In the genomic region with DNA sequence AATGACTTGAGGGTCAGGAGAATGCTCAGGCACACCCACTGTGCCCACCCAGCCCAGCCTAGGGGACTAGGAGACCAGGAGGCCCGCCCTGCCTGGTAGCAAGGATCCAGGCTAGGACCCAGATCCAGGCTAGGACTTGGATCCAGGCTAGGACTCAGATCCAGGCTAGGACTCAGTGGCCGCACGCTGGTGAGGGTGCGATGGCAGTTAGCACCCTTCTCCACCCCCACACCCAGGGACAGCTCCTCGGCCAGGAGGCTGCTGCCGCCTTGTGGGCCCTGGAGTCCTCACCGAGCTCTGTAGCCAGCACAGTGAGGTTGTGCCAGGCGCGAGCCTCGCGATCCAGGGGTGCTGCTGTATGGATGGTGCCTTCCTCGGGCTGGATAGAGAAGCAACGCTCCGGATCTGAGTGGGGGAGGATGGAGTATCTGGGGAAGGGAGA, we compare ENCODE assay signal across 1 cellular context.
TF ChIP-seq lines count a peak whose summit lies in the region.

No MANE protein-coding gene starts in this region.

TF ChIP-seq in HepG2, 621 proteins besides CTCF, POLR2A, EP300 and RAD21 (continued from another document and continues in another):
- TF ChIP-seq, protein P1, sequence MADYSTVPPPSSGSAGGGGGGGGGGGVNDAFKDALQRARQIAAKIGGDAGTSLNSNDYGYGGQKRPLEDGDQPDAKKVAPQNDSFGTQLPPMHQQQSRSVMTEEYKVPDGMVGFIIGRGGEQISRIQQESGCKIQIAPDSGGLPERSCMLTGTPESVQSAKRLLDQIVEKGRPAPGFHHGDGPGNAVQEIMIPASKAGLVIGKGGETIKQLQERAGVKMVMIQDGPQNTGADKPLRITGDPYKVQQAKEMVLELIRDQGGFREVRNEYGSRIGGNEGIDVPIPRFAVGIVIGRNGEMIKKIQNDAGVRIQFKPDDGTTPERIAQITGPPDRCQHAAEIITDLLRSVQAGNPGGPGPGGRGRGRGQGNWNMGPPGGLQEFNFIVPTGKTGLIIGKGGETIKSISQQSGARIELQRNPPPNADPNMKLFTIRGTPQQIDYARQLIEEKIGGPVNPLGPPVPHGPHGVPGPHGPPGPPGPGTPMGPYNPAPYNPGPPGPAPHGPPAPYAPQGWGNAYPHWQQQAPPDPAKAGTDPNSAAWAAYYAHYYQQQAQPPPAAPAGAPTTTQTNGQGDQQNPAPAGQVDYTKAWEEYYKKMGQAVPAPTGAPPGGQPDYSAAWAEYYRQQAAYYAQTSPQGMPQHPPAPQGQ (CRISPR knock-in tag; IDR thresholded peaks at IDR 0.05; ENCODE audit: borderline replicate concordance): no peak
- TF ChIP-seq, protein P2, sequence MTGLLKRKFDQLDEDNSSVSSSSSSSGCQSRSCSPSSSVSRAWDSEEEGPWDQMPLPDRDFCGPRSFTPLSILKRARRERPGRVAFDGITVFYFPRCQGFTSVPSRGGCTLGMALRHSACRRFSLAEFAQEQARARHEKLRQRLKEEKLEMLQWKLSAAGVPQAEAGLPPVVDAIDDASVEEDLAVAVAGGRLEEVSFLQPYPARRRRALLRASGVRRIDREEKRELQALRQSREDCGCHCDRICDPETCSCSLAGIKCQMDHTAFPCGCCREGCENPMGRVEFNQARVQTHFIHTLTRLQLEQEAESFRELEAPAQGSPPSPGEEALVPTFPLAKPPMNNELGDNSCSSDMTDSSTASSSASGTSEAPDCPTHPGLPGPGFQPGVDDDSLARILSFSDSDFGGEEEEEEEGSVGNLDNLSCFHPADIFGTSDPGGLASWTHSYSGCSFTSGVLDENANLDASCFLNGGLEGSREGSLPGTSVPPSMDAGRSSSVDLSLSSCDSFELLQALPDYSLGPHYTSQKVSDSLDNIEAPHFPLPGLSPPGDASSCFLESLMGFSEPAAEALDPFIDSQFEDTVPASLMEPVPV (CRISPR knock-in tag; IDR thresholded peaks at IDR 0.05): no peak
- TF ChIP-seq, protein P3, sequence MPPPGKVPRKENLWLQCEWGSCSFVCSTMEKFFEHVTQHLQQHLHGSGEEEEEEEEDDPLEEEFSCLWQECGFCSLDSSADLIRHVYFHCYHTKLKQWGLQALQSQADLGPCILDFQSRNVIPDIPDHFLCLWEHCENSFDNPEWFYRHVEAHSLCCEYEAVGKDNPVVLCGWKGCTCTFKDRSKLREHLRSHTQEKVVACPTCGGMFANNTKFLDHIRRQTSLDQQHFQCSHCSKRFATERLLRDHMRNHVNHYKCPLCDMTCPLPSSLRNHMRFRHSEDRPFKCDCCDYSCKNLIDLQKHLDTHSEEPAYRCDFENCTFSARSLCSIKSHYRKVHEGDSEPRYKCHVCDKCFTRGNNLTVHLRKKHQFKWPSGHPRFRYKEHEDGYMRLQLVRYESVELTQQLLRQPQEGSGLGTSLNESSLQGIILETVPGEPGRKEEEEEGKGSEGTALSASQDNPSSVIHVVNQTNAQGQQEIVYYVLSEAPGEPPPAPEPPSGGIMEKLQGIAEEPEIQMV (CRISPR knock-in tag; IDR thresholded peaks at IDR 0.05; ENCODE audit: low read depth): 0 out of 2 replicates have a peak, but pooled peaks have one; percentile 43
- TF ChIP-seq CCDC6 (CRISPR knock-in tag; IDR thresholded peaks at IDR 0.05) (no peak), ZNF792 (CRISPR knock-in tag; IDR thresholded peaks at IDR 0.05) (no peak), ZNF350 (CRISPR knock-in tag; IDR thresholded peaks at IDR 0.05; ENCODE audit: borderline replicate concordance, low read depth) (peak; percentile 10; the same call in 1 of the 2 replicates), ZNF616 (CRISPR knock-in tag; IDR thresholded peaks at IDR 0.05; ENCODE audit: low read depth) (peak; percentile 68; the same call in 1 of the 2 replicates), SRF (IDR thresholded peaks at IDR 0.05; ENCODE audit: low read depth, low read length) (no peak), NCOA5 (CRISPR knock-in tag; IDR thresholded peaks at IDR 0.05) (no peak), SP2 (CRISPR knock-in tag; IDR thresholded peaks at IDR 0.05) (no peak), NFKB2 (CRISPR knock-in tag; IDR thresholded peaks at IDR 0.05; ENCODE audit: borderline replicate concordance) (peak; percentile 65; the same call in 1 of the 2 replicates), SPEN (CRISPR knock-in tag; IDR thresholded peaks at IDR 0.05; ENCODE audit: low read depth) (peak; percentile 49; the same call in 1 of the 2 replicates), ZC3H13 (CRISPR knock-in tag; IDR thresholded peaks at IDR 0.05) (no peak), ZNF260 (CRISPR knock-in tag; IDR thresholded peaks at IDR 0.05; ENCODE audit: borderline replicate concordance, low read depth) (no peak), KDM4B (CRISPR knock-in tag; IDR thresholded peaks at IDR 0.05) (peak; percentile 34; the same call in 1 of the 2 replicates), MIXL1 (CRISPR knock-in tag; IDR thresholded peaks at IDR 0.05) (peak; percentile 38; the same call in 1 of the 2 replicates), ZNF331 (CRISPR knock-in tag; IDR thresholded peaks at IDR 0.05) (peak; percentile 42; the same call in 1 of the 2 replicates), ATAD3A (CRISPR knock-in tag; IDR thresholded peaks at IDR 0.05) (no peak), ZNF274 (CRISPR knock-in tag; IDR thresholded peaks at IDR 0.05) (peak; percentile 22; the same call in 1 of the 2 replicates)
- TF ChIP-seq, protein P4, sequence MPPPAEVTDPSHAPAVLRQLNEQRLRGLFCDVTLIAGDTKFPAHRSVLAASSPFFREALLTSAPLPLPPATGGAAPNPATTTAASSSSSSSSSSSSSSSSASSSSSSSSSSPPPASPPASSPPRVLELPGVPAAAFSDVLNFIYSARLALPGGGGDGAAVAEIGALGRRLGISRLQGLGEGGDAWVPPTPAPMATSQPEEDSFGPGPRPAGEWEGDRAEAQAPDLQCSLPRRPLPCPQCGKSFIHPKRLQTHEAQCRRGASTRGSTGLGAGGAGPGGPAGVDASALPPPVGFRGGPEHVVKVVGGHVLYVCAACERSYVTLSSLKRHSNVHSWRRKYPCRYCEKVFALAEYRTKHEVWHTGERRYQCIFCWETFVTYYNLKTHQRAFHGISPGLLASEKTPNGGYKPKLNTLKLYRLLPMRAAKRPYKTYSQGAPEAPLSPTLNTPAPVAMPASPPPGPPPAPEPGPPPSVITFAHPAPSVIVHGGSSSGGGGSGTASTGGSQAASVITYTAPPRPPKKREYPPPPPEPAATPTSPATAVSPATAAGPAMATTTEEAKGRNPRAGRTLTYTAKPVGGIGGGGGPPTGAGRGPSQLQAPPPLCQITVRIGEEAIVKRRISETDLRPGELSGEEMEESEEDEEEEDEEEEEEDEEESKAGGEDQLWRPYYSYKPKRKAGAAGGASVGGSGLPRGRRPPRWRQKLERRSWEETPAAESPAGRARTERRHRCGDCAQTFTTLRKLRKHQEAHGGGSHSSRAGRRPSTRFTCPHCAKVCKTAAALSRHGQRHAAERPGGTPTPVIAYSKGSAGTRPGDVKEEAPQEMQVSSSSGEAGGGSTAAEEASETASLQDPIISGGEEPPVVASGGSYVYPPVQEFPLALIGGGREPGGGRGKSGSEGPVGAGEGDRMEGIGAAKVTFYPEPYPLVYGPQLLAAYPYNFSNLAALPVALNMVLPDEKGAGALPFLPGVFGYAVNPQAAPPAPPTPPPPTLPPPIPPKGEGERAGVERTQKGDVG (CRISPR knock-in tag; IDR thresholded peaks at IDR 0.05; ENCODE audit: borderline replicate concordance): no peak
- TF ChIP-seq, protein P5, sequence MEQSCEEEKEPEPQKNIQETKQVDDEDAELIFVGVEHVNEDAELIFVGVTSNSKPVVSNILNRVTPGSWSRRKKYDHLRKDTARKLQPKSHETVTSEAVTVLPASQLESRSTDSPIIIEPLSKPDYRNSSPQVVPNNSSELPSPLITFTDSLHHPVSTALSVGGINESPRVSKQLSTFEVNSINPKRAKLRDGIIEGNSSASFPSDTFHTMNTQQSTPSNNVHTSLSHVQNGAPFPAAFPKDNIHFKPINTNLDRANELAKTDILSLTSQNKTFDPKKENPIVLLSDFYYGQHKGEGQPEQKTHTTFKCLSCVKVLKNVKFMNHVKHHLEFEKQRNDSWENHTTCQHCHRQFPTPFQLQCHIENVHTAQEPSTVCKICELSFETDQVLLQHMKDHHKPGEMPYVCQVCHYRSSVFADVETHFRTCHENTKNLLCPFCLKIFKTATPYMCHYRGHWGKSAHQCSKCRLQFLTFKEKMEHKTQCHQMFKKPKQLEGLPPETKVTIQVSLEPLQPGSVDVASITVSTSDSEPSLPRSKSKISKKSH (CRISPR knock-in tag; IDR thresholded peaks at IDR 0.05; ENCODE audit: borderline replicate concordance): 0 out of 2 replicates have a peak, but pooled peaks have one; percentile 23
- TF ChIP-seq, protein P6, sequence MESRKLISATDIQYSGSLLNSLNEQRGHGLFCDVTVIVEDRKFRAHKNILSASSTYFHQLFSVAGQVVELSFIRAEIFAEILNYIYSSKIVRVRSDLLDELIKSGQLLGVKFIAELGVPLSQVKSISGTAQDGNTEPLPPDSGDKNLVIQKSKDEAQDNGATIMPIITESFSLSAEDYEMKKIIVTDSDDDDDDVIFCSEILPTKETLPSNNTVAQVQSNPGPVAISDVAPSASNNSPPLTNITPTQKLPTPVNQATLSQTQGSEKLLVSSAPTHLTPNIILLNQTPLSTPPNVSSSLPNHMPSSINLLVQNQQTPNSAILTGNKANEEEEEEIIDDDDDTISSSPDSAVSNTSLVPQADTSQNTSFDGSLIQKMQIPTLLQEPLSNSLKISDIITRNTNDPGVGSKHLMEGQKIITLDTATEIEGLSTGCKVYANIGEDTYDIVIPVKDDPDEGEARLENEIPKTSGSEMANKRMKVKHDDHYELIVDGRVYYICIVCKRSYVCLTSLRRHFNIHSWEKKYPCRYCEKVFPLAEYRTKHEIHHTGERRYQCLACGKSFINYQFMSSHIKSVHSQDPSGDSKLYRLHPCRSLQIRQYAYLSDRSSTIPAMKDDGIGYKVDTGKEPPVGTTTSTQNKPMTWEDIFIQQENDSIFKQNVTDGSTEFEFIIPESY (CRISPR knock-in tag; IDR thresholded peaks at IDR 0.05): peak; percentile 99
- TF ChIP-seq, protein P7, sequence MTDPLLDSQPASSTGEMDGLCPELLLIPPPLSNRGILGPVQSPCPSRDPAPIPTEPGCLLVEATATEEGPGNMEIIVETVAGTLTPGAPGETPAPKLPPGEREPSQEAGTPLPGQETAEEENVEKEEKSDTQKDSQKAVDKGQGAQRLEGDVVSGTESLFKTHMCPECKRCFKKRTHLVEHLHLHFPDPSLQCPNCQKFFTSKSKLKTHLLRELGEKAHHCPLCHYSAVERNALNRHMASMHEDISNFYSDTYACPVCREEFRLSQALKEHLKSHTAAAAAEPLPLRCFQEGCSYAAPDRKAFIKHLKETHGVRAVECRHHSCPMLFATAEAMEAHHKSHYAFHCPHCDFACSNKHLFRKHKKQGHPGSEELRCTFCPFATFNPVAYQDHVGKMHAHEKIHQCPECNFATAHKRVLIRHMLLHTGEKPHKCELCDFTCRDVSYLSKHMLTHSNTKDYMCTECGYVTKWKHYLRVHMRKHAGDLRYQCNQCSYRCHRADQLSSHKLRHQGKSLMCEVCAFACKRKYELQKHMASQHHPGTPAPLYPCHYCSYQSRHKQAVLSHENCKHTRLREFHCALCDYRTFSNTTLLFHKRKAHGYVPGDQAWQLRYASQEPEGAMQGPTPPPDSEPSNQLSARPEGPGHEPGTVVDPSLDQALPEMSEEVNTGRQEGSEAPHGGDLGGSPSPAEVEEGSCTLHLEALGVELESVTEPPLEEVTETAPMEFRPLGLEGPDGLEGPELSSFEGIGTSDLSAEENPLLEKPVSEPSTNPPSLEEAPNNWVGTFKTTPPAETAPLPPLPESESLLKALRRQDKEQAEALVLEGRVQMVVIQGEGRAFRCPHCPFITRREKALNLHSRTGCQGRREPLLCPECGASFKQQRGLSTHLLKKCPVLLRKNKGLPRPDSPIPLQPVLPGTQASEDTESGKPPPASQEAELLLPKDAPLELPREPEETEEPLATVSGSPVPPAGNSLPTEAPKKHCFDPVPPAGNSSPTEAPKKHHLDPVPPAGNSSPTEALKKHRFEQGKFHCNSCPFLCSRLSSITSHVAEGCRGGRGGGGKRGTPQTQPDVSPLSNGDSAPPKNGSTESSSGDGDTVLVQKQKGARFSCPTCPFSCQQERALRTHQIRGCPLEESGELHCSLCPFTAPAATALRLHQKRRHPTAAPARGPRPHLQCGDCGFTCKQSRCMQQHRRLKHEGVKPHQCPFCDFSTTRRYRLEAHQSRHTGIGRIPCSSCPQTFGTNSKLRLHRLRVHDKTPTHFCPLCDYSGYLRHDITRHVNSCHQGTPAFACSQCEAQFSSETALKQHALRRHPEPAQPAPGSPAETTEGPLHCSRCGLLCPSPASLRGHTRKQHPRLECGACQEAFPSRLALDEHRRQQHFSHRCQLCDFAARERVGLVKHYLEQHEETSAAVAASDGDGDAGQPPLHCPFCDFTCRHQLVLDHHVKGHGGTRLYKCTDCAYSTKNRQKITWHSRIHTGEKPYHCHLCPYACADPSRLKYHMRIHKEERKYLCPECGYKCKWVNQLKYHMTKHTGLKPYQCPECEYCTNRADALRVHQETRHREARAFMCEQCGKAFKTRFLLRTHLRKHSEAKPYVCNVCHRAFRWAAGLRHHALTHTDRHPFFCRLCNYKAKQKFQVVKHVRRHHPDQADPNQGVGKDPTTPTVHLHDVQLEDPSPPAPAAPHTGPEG (CRISPR knock-in tag; IDR thresholded peaks at IDR 0.05): 0 out of 2 replicates have a peak, but pooled peaks have one; percentile 49
- TF ChIP-seq, protein P8, sequence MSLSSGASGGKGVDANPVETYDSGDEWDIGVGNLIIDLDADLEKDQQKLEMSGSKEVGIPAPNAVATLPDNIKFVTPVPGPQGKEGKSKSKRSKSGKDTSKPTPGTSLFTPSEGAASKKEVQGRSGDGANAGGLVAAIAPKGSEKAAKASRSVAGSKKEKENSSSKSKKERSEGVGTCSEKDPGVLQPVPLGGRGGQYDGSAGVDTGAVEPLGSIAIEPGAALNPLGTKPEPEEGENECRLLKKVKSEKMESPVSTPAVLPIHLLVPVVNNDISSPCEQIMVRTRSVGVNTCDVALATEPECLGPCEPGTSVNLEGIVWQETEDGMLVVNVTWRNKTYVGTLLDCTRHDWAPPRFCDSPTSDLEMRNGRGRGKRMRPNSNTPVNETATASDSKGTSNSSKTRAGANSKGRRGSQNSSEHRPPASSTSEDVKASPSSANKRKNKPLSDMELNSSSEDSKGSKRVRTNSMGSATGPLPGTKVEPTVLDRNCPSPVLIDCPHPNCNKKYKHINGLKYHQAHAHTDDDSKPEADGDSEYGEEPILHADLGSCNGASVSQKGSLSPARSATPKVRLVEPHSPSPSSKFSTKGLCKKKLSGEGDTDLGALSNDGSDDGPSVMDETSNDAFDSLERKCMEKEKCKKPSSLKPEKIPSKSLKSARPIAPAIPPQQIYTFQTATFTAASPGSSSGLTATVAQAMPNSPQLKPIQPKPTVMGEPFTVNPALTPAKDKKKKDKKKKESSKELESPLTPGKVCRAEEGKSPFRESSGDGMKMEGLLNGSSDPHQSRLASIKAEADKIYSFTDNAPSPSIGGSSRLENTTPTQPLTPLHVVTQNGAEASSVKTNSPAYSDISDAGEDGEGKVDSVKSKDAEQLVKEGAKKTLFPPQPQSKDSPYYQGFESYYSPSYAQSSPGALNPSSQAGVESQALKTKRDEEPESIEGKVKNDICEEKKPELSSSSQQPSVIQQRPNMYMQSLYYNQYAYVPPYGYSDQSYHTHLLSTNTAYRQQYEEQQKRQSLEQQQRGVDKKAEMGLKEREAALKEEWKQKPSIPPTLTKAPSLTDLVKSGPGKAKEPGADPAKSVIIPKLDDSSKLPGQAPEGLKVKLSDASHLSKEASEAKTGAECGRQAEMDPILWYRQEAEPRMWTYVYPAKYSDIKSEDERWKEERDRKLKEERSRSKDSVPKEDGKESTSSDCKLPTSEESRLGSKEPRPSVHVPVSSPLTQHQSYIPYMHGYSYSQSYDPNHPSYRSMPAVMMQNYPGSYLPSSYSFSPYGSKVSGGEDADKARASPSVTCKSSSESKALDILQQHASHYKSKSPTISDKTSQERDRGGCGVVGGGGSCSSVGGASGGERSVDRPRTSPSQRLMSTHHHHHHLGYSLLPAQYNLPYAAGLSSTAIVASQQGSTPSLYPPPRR (CRISPR knock-in tag; IDR thresholded peaks at IDR 0.05; ENCODE audit: borderline replicate concordance): peak; percentile 58; the same call in 1 of the 2 replicates
